2 cellular contexts compared by ENCODE assay signal in the genomic region with DNA sequence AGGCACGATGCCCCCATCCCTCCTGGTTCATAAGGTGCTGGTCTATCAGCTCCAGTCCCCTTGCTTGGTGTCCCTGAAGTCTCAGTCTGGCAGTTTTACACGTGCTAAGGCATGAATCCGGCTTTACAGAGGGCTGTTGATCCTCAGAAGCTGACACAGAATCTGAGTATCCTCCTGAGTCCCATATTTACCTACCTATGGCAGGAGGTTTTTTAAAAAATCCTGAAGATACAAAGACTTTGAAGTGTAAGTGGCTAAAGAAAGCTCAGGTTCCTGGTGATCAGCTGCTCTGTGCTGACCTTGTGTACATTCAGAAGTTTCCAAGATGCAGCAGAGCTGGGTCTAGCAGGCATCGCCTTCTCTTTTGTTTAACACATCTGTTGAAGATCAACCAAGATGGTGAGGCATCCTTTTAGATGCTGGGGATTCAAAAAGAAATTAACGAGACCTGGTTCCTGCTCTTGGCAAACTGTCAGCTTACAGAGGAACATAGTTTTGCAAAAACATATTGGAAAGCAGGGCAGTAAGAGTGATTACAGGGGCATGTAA.
TF ChIP-seq lines count a peak whose summit lies in the region.

No MANE protein-coding gene starts in this region.

TF ChIP-seq in IMR-90, 13 proteins besides CTCF, POLR2A, EP300 and RAD21:
- TF ChIP-seq MAZ (IDR thresholded peaks at IDR 0.05; ENCODE audit: borderline replicate concordance, low read depth, low read length), result no peak
- TF ChIP-seq BHLHE40 (IDR thresholded peaks at IDR 0.05; ENCODE audit: low read depth, low read length), result no peak
- no peak for TF ChIP-seq NFE2L2 (IDR thresholded peaks at IDR 0.05; ENCODE audit: low read depth, low read length)
- no peak for TF ChIP-seq CEBPB (IDR thresholded peaks at IDR 0.05; ENCODE audit: low read depth, low read length)
- TF ChIP-seq, protein P1, sequence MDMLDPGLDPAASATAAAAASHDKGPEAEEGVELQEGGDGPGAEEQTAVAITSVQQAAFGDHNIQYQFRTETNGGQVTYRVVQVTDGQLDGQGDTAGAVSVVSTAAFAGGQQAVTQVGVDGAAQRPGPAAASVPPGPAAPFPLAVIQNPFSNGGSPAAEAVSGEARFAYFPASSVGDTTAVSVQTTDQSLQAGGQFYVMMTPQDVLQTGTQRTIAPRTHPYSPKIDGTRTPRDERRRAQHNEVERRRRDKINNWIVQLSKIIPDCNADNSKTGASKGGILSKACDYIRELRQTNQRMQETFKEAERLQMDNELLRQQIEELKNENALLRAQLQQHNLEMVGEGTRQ (IDR thresholded peaks at IDR 0.05; ENCODE audit: low read depth, low read length), result no peak
- TF ChIP-seq, protein P2, sequence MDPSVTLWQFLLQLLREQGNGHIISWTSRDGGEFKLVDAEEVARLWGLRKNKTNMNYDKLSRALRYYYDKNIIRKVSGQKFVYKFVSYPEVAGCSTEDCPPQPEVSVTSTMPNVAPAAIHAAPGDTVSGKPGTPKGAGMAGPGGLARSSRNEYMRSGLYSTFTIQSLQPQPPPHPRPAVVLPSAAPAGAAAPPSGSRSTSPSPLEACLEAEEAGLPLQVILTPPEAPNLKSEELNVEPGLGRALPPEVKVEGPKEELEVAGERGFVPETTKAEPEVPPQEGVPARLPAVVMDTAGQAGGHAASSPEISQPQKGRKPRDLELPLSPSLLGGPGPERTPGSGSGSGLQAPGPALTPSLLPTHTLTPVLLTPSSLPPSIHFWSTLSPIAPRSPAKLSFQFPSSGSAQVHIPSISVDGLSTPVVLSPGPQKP (IDR thresholded peaks at IDR 0.05; ENCODE audit: borderline replicate concordance, low read depth, low read length), result no peak
- TF ChIP-seq RCOR1 (IDR thresholded peaks at IDR 0.05; ENCODE audit: insufficient replicate concordance, low read length), result no peak

TF ChIP-seq in GM12878, 131 proteins besides CTCF, POLR2A, EP300 and RAD21:
- TF ChIP-seq FOXM1 (IDR thresholded peaks at IDR 0.05; ENCODE audit: low read depth, low read length) (no peak), RBBP5 (conservative IDR thresholded peaks at IDR 0.05) (no peak), SKIL (IDR thresholded peaks at IDR 0.05; ENCODE audit: low read depth, poor library complexity, severe bottlenecking) (no peak), WRNIP1 (IDR thresholded peaks at IDR 0.05; ENCODE audit: borderline replicate concordance, low read depth, low read length) (no peak), KAT2A (conservative IDR thresholded peaks at IDR 0.05; ENCODE audit: control insufficient read depth, low read depth, low read length) (no peak), ZSCAN29 (IDR thresholded peaks at IDR 0.05) (no peak), JUND (IDR thresholded peaks at IDR 0.05; ENCODE audit: low read depth, low read length) (no peak), KDM1A (IDR thresholded peaks at IDR 0.05; ENCODE audit: borderline replicate concordance) (no peak), MXI1 (IDR thresholded peaks at IDR 0.05; ENCODE audit: low read depth, low read length) (no peak)
